Comparison of ENCODE assay signal across 8 cellular contexts in the genomic region with DNA sequence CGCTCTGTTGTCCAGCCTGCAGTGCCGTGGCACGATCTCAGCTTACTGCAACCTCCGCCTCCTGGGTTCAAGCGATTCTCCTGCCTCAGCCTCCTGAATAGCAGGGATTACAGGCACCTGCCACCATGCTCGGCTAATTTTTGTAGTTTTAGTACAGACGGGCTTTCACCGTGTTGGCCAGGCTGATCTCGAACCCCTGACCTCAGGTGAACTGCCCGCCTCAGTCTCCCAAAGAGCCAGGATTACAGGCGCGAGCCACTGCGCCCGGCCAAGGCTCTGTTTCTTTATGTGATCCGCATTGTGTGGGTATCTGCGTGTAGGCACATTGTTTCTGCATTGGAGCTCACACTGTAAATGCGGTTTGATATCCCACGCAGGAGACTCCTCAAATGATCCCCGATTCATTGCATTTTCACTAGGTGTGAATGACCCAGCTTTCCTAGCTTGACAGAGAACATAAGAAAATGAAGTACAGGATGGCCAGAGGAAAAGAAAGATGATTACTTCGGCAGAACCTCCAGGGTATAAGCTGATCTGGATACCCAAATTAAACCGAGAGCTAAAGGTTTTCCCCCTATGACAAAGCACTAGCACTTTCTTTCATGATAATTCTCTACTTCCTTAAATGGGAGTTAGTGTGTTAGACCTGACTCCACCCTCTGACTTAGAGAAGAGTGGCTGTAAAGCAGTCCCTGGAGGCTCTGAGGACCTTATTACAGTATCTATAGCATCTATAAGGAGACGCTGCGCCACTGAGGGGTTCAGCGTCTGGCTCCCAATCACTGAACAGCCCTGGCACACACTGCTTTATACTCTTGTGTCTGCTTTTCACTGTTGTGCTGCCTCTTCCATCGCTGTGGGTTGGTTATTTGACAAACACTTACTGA. TPM values are rescaled to one million over a fixed set of nuclear protein-coding genes. Genes with fewer than 3 reads are reported as not detected.
A peak's percentile ranks its signal among the peaks of the same experiment; 100 is the strongest.
DNase-seq lines count a peak whose midpoint lies in the region; ATAC-seq, FAIRE-seq and TF ChIP-seq lines count a peak whose summit lies in the region.

No MANE protein-coding gene starts in this region.

- H3K36me3 Mint-ChIP-seq in activated naive CD4-positive, alpha-beta T cell treated with anti-CD3 and anti-CD28 coated beads for 36 hours (ENCODE audit: low read depth), result peaks cover 20% of the 10 kb centered on the region

- peak overlapping the region; percentile 90 for H3K27ac Mint-ChIP-seq in activated naive CD4-positive, alpha-beta T cell treated with anti-CD3 and anti-CD28 coated beads for 36 hours

- no peak for FAIRE-seq in kidney (lab: Jason Lieb, UNC)

- no peaks in the 10 kb centered on the region for H3K27me3 Mint-ChIP-seq in activated naive CD4-positive, alpha-beta T cell treated with anti-CD3 and anti-CD28 coated beads for 36 hours (ENCODE audit: low read depth)

- H3K27me3 ChIP-seq in PC-9 (ENCODE audit: insufficient read depth, low read depth) (no peaks in the 10 kb centered on the region), duodenal mucosa (ENCODE audit: control insufficient read depth in 1 of 2, insufficient read depth in 2 of 2, low read length in 2 of 2) (no peaks in the 10 kb centered on the region)

- TF ChIP-seq CTCF in PC-9 (conservative IDR thresholded peaks at IDR 0.05) (no peak), kidney (IDR thresholded peaks at IDR 0.05; ENCODE audit: borderline replicate concordance, extremely low read depth, insufficient read depth) (no peak)

- H3K4me1 ChIP-seq in PC-9 (replicated peaks; ENCODE audit: insufficient read depth), result peaks cover 16% of the 10 kb centered on the region; the same call in 1 of the 2 replicates
- H3K4me1 ChIP-seq in duodenal mucosa (ENCODE audit: control insufficient read depth in 1 of 2, insufficient read depth in 2 of 2, low read length in 2 of 2), result peaks cover 56 to 69% of the 10 kb centered on the region in 2 donors
- H3K4me1 ChIP-seq in kidney (ENCODE audit: control insufficient read depth in 1 of 2, insufficient read depth in 1 of 2, low read depth in 1 of 2, low read length in 2 of 2), result peaks cover 3 to 47% of the 10 kb centered on the region in 2 donors

- TSS peak; percentile 6 for BruUV-seq in PC-9 (replicated peaks; lab: Mats Ljungman, UMichigan)

- H3K4me2 ChIP-seq in PC-9, result no peak overlapping the region

- H3K27ac ChIP-seq in PC-9 (no peak overlapping the region), duodenal mucosa (ENCODE audit: low read depth, low read length) (peak overlapping the region; percentile 46), kidney (ENCODE audit: low read depth in 2 of 2, low read length in 2 of 2) (peak overlapping the region in 1 of 2 donors; percentile 57)

- H3K4me1 Mint-ChIP-seq in activated naive CD4-positive, alpha-beta T cell treated with anti-CD3 and anti-CD28 coated beads for 36 hours (ENCODE audit: low read depth), result peaks cover 90% of the 10 kb centered on the region

- peaks cover 91% of the 10 kb centered on the region for H3K79me2 ChIP-seq in PC-9 (ENCODE audit: low read depth)

- H3K36me3 ChIP-seq in PC-9 (ENCODE audit: low read depth) (peaks cover 12% of the 10 kb centered on the region; the same call in 1 of the 2 replicates), duodenal mucosa (ENCODE audit: control insufficient read depth in 1 of 2, insufficient read depth in 2 of 2, low read length in 2 of 2) (peaks cover 0 to 15% of the 10 kb centered on the region in 2 donors), kidney (ENCODE audit: control insufficient read depth in 1 of 2, insufficient read depth in 2 of 2, low read length in 2 of 2) (no peaks in the 10 kb centered on the region)

- no peaks in the 10 kb centered on the region for H3K9me2 ChIP-seq in PC-9 (ENCODE audit: insufficient read depth)

- peak; percentile 75 for ATAC-seq in HG02938 (IDR thresholded peaks at IDR 0.05; ENCODE audit: unreplicated experiment)

- no peak overlapping the region for H2AFZ ChIP-seq in PC-9

- no peaks in the 10 kb centered on the region for H3K9me3 Mint-ChIP-seq in activated naive CD4-positive, alpha-beta T cell treated with anti-CD3 and anti-CD28 coated beads for 36 hours

- H3K4me3 Mint-ChIP-seq in activated naive CD4-positive, alpha-beta T cell treated with anti-CD3 and anti-CD28 coated beads for 36 hours, result peak overlapping the region; percentile 75

- CTCF ChIA-PET in activated naive CD4-positive, alpha-beta T cell treated with anti-CD3 and anti-CD28 coated beads for 36 hours (lab: Charles Lee), result interaction anchor here (0.6 to 2.8 kb wide), 6 partner anchors 16 to 93 kb away, joined by 3 to 18 read pairs (median 8); no protein-coding TSS in a partner anchor
- CTCF ChIA-PET in PC-9 (lab: Charles Lee), result no interaction called here

- peaks cover 88% of the 10 kb centered on the region for H4K20me1 ChIP-seq in PC-9 (ENCODE audit: insufficient read depth)

- H3F3A ChIP-seq in PC-9 (ENCODE audit: insufficient read depth, low read depth), result peaks cover 26% of the 10 kb centered on the region; the same call in 1 of the 2 replicates

- H3K4me3 ChIP-seq in PC-9, result no peak overlapping the region
- H3K4me3 ChIP-seq in duodenal mucosa (ENCODE audit: low read depth in 1 of 2, low read length in 2 of 2), result peak overlapping the region; percentile 17 to 48
- no peak overlapping the region for H3K4me3 ChIP-seq in kidney (ENCODE audit: low read length in 2 of 2)

- H3K9me3 ChIP-seq in PC-9 (ENCODE audit: insufficient read depth, low read depth) (no peaks in the 10 kb centered on the region), duodenal mucosa (ENCODE audit: control insufficient read depth in 1 of 2, low read length in 2 of 2) (no peaks in the 10 kb centered on the region), kidney (ENCODE audit: control insufficient read depth in 1 of 2, low read length in 2 of 2) (no peaks in the 10 kb centered on the region)

- DNase-seq in activated naive CD4-positive, alpha-beta T cell treated with anti-CD3 and anti-CD28 coated beads for 36 hours, result peak; percentile 51
- DNase-seq in activated naive CD4-positive, alpha-beta T cell (lab: John Stamatoyannopoulos, UW), result no peak
- DNase-seq in PC-9, result no peak
- DNase-seq in retina, result peak; percentile 44
- no peak for DNase-seq in NCI-H146 treated with DMSO at 0.1 percent for 48 hours (lab: John Stamatoyannopoulos, UW; ENCODE audit: unreplicated experiment)
- DNase-seq in kidney, result no peak

- POLR2A ChIA-PET in PC-9 (lab: Charles Lee; ENCODE audit: unreplicated experiment), result no interaction called here

- H3K9ac ChIP-seq in duodenal mucosa (ENCODE audit: low read depth in 1 of 2, low read length in 2 of 2) (peak overlapping the region; percentile 35 to 55), kidney (ENCODE audit: low read length in 2 of 2) (no peak overlapping the region)

- intact Hi-C loops in activated naive CD4-positive, alpha-beta T cell treated with anti-CD3 and anti-CD28 coated beads for 36 hours (cut with micrococcal nuclease), result loop anchor here (1.0 to 2.0 kb wide), 7 partner anchors 8 to 428 kb away; no protein-coding TSS in a partner anchor
- intact Hi-C loops in PC-9 (cut with micrococcal nuclease; ENCODE audit: unreplicated experiment) (loop anchor here (5.0 kb wide), 1 partner anchor 68 kb away; no protein-coding TSS in a partner anchor), kidney (cut with DNase I) (no loop called here)

RNA-seq across cellular contexts. Expression of gene COTL1, which starts 17.3 kb away (rescaled TPM):
- 100 to 1,000 TPM; 325 to 328 TPM for total RNA-seq in activated naive CD4-positive, alpha-beta T cell treated with anti-CD3 and anti-CD28 coated beads for 36 hours
- total RNA-seq in PC-9 (2021) (458 and 512 TPM in 2 replicates), kidney (122 TPM)
- polyA plus RNA-seq in kidney (ENCODE audit: insufficient read depth, low read depth, low replicate concordance), result 136 TPM

RNA-seq across cellular contexts. Expression of gene KLHL36, which starts 47.7 kb away (rescaled TPM):
- 10 to 100 TPM; 45.7 to 50.3 TPM for total RNA-seq in activated naive CD4-positive, alpha-beta T cell treated with anti-CD3 and anti-CD28 coated beads for 36 hours
- total RNA-seq in PC-9 (2021) (73.8 and 81.9 TPM in 2 replicates), kidney (76.6 TPM)
- polyA plus RNA-seq in kidney (ENCODE audit: insufficient read depth, low read depth, low replicate concordance), result 13.7 TPM

Comparison
In these comparisons a context has a peak if more than half of its experiments do, and no peak if none do; other contexts are left out.
1. DNase-seq: peak in activated naive CD4-positive, alpha-beta T cell treated with anti-CD3 and anti-CD28 coated beads for 36 hours (single experiment) and retina (single experiment); none in activated naive CD4-positive, alpha-beta T cell (0 of 4), PC-9 (0 of 2), NCI-H146 treated with DMSO at 0.1 percent for 48 hours (single experiment) and kidney (single experiment).
2. H3K4me3 ChIP-seq: peak in duodenal mucosa (2 of 2); none in PC-9 (single experiment) and kidney (0 of 2).
3. H3K9ac ChIP-seq: peak in duodenal mucosa (2 of 2); none in kidney (0 of 2).